Comparison of ENCODE assay signal across 1 cellular context in the genomic region with DNA sequence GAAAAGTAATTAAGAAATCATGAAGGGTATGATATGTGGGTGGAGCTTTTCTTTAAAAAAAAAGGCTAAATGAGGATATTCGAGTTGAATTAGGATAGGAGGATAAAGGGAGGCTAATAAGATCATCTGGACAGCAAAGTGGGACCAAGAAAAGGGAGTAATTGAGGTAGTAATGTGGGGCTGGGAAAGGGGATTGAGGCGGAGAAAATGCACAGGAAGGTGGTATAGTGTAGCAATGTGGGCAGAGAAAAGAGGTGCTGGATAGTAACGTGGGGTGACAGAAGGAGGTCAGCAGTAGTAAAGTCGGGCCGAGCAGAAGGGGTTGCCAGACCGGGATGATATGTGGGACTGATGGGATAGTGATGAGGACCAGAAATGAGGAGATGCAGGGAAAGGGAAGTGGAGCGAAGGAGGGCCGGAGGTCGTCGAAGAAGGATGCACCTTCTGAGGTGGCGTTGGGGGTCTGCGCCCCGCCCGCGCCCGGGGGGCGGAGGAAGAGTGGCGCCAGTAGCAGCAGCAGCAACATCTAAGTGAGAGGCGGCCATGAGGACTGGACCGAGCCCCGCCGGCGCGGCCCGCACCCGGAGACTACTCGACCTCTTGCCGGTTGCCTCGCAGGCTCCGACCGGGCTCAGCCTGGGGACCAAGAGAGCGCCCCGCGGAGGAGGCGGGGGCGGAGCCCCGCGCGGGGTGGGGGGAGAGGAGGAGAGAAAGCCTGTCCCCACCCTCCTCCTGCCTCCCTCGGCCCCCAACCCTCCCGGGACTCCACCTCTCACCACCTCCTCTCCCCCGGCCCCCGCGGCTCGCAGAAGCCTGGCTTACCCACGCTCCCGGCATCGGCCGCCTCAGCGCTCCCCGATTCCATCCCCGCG.
A peak's percentile ranks its signal among the peaks of the same experiment; 100 is the strongest.
TF ChIP-seq lines count a peak whose summit lies in the region.

No MANE protein-coding gene starts in this region.

TF ChIP-seq in HEK293, 187 proteins besides CTCF, POLR2A, EP300 and RAD21 (continued from another document):
- TF ChIP-seq, protein P1, sequence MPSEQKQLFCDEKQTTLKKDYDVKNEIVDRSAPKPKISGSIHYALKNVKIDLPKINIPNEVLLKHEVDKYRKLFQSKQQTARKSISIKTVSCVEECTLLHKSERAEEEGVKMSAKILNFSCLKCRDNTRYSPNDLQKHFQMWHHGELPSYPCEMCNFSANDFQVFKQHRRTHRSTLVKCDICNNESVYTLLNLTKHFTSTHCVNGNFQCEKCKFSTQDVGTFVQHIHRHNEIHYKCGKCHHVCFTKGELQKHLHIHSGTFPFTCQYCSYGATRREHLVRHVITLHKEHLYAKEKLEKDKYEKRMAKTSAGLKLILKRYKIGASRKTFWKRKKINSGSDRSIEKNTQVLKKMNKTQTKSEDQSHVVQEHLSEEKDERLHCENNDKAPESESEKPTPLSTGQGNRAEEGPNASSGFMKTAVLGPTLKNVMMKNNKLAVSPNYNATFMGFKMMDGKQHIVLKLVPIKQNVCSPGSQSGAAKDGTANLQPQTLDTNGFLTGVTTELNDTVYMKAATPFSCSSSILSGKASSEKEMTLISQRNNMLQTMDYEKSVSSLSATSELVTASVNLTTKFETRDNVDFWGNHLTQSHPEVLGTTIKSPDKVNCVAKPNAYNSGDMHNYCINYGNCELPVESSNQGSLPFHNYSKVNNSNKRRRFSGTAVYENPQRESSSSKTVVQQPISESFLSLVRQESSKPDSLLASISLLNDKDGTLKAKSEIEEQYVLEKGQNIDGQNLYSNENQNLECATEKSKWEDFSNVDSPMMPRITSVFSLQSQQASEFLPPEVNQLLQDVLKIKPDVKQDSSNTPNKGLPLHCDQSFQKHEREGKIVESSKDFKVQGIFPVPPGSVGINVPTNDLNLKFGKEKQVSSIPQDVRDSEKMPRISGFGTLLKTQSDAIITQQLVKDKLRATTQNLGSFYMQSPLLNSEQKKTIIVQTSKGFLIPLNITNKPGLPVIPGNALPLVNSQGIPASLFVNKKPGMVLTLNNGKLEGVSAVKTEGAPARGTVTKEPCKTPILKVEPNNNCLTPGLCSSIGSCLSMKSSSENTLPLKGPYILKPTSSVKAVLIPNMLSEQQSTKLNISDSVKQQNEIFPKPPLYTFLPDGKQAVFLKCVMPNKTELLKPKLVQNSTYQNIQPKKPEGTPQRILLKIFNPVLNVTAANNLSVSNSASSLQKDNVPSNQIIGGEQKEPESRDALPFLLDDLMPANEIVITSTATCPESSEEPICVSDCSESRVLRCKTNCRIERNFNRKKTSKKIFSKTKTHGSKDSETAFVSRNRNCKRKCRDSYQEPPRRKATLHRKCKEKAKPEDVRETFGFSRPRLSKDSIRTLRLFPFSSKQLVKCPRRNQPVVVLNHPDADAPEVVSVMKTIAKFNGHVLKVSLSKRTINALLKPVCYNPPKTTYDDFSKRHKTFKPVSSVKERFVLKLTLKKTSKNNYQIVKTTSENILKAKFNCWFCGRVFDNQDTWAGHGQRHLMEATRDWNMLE (tag by site-specific recombination; conservative IDR thresholded peaks at IDR 0.05; ENCODE audit: low read depth), result no peak
- TF ChIP-seq ZBTB21 (tag by site-specific recombination; IDR thresholded peaks at IDR 0.05) (no peak), ZNF629 (tag by site-specific recombination; IDR thresholded peaks at IDR 0.05) (0 out of 2 replicates have a peak, but pooled peaks have one; percentile 11), YY2 (tag by site-specific recombination; IDR thresholded peaks at IDR 0.05) (0 out of 2 replicates have a peak, but pooled peaks have one; percentile 13), ZNF335 (tag by site-specific recombination; conservative IDR thresholded peaks at IDR 0.05) (peak; percentile 64), ZNF600 (tag by site-specific recombination; IDR thresholded peaks at IDR 0.05) (peak; percentile 43), ZNF777 (tag by site-specific recombination; IDR thresholded peaks at IDR 0.05; ENCODE audit: borderline replicate concordance) (0 out of 2 replicates have a peak, but pooled peaks have one; percentile 28), ZNF23 (tag by site-specific recombination; IDR thresholded peaks at IDR 0.05; ENCODE audit: borderline replicate concordance) (no peak), KLF1 (tag by site-specific recombination; IDR thresholded peaks at IDR 0.05) (peak; percentile 56; the same call in 1 of the 2 replicates), ZNF837 (tag by site-specific recombination; IDR thresholded peaks at IDR 0.05) (no peak), GLIS1 (tag by site-specific recombination; IDR thresholded peaks at IDR 0.05) (peak; percentile 66), ZNF433 (tag by site-specific recombination; IDR thresholded peaks at IDR 0.05; ENCODE audit: low read depth) (no peak), ZNF529 (tag by site-specific recombination; IDR thresholded peaks at IDR 0.05; ENCODE audit: insufficient replicate concordance) (no peak), KLF8 (tag by site-specific recombination; IDR thresholded peaks at IDR 0.05) (peak; percentile 33; the same call in 1 of the 2 replicates), ZNF133 (tag by site-specific recombination; IDR thresholded peaks at IDR 0.05) (no peak)
- TF ChIP-seq, protein P2, sequence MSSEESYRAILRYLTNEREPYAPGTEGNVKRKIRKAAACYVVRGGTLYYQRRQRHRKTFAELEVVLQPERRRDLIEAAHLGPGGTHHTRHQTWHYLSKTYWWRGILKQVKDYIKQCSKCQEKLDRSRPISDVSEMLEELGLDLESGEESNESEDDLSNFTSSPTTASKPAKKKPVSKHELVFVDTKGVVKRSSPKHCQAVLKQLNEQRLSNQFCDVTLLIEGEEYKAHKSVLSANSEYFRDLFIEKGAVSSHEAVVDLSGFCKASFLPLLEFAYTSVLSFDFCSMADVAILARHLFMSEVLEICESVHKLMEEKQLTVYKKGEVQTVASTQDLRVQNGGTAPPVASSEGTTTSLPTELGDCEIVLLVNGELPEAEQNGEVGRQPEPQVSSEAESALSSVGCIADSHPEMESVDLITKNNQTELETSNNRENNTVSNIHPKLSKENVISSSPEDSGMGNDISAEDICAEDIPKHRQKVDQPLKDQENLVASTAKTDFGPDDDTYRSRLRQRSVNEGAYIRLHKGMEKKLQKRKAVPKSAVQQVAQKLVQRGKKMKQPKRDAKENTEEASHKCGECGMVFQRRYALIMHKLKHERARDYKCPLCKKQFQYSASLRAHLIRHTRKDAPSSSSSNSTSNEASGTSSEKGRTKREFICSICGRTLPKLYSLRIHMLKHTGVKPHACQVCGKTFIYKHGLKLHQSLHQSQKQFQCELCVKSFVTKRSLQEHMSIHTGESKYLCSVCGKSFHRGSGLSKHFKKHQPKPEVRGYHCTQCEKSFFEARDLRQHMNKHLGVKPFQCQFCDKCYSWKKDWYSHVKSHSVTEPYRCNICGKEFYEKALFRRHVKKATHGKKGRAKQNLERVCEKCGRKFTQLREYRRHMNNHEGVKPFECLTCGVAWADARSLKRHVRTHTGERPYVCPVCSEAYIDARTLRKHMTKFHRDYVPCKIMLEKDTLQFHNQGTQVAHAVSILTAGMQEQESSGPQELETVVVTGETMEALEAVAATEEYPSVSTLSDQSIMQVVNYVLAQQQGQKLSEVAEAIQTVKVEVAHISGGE (tag by site-specific recombination; conservative IDR thresholded peaks at IDR 0.05; ENCODE audit: low read depth), result 0 out of 2 replicates have a peak, but pooled peaks have one; percentile 21
- TF ChIP-seq, protein P3, sequence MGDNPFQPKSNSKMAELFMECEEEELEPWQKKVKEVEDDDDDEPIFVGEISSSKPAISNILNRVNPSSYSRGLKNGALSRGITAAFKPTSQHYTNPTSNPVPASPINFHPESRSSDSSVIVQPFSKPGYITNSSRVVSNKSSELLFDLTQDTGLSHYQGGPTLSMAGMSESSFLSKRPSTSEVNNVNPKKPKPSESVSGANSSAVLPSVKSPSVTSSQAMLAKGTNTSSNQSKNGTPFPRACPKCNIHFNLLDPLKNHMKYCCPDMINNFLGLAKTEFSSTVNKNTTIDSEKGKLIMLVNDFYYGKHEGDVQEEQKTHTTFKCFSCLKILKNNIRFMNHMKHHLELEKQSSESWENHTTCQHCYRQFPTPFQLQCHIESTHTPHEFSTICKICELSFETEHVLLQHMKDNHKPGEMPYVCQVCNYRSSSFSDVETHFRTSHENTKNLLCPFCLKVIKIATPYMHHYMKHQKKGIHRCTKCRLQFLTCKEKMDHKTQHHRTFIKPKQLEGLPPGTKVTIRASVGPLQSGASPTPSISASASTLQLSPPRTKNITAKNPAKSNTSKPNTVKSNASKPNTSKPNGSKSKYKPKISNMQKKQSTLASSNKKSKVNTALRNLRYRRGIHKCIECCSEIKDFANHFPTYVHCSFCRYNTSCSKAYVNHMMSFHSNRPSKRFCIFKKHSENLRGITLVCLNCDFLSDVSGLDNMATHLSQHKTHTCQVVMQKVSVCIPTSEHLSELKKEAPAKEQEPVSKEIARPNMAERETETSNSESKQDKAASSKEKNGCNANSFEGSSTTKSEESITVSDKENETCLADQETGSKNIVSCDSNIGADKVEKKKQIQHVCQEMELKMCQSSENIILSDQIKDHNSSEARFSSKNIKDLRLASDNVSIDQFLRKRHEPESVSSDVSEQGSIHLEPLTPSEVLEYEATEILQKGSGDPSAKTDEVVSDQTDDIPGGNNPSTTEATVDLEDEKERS (tag by site-specific recombination; IDR thresholded peaks at IDR 0.05), result no peak
- TF ChIP-seq, protein P4, sequence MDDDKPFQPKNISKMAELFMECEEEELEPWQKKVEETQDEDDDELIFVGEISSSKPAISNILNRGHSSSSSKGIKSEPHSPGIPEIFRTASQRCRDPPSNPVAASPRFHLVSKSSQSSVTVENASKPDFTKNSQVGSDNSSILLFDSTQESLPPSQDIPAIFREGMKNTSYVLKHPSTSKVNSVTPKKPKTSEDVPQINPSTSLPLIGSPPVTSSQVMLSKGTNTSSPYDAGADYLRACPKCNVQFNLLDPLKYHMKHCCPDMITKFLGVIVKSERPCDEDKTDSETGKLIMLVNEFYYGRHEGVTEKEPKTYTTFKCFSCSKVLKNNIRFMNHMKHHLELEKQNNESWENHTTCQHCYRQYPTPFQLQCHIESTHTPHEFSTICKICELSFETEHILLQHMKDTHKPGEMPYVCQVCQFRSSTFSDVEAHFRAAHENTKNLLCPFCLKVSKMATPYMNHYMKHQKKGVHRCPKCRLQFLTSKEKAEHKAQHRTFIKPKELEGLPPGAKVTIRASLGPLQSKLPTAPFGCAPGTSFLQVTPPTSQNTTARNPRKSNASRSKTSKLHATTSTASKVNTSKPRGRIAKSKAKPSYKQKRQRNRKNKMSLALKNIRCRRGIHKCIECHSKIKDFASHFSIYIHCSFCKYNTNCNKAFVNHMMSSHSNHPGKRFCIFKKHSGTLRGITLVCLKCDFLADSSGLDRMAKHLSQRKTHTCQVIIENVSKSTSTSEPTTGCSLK (tag by site-specific recombination; IDR thresholded peaks at IDR 0.05), result no peak
